Comparison of ENCODE assay signal across 2 cellular contexts in genomic region chr3:248841-249520, GRCh38.
TF ChIP-seq lines count a peak whose summit lies in the region.

No MANE protein-coding gene starts in this region.

TF ChIP-seq in GM23338, 12 proteins besides CTCF, POLR2A, EP300 and RAD21 (continued from another document):
- TF ChIP-seq, protein P1, sequence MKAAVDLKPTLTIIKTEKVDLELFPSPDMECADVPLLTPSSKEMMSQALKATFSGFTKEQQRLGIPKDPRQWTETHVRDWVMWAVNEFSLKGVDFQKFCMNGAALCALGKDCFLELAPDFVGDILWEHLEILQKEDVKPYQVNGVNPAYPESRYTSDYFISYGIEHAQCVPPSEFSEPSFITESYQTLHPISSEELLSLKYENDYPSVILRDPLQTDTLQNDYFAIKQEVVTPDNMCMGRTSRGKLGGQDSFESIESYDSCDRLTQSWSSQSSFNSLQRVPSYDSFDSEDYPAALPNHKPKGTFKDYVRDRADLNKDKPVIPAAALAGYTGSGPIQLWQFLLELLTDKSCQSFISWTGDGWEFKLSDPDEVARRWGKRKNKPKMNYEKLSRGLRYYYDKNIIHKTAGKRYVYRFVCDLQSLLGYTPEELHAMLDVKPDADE (IDR thresholded peaks at IDR 0.05) = no peak
- TF ChIP-seq POLR2AphosphoS5 (IDR thresholded peaks at IDR 0.05; ENCODE audit: low read depth) = no peak
- TF ChIP-seq CREB1 (CRISPR knock-in tag; IDR thresholded peaks at IDR 0.05; ENCODE audit: low read depth) = no peak
- no peak for TF ChIP-seq STAT1 (IDR thresholded peaks at IDR 0.05; ENCODE audit: unreplicated experiment)
- no peak for TF ChIP-seq ZNF331 (CRISPR knock-in tag; IDR thresholded peaks at IDR 0.05; ENCODE audit: low read depth)
- TF ChIP-seq JUNB (IDR thresholded peaks at IDR 0.05; ENCODE audit: unreplicated experiment) = no peak
- no peak for TF ChIP-seq NANOG (IDR thresholded peaks at IDR 0.05; ENCODE audit: borderline replicate concordance)
TF ChIP-seq in GM23338: peak in this region for 0.

TF ChIP-seq in neural cell, 6 proteins besides CTCF, POLR2A, EP300 and RAD21 (continued from another document):
- TF ChIP-seq, protein P2, sequence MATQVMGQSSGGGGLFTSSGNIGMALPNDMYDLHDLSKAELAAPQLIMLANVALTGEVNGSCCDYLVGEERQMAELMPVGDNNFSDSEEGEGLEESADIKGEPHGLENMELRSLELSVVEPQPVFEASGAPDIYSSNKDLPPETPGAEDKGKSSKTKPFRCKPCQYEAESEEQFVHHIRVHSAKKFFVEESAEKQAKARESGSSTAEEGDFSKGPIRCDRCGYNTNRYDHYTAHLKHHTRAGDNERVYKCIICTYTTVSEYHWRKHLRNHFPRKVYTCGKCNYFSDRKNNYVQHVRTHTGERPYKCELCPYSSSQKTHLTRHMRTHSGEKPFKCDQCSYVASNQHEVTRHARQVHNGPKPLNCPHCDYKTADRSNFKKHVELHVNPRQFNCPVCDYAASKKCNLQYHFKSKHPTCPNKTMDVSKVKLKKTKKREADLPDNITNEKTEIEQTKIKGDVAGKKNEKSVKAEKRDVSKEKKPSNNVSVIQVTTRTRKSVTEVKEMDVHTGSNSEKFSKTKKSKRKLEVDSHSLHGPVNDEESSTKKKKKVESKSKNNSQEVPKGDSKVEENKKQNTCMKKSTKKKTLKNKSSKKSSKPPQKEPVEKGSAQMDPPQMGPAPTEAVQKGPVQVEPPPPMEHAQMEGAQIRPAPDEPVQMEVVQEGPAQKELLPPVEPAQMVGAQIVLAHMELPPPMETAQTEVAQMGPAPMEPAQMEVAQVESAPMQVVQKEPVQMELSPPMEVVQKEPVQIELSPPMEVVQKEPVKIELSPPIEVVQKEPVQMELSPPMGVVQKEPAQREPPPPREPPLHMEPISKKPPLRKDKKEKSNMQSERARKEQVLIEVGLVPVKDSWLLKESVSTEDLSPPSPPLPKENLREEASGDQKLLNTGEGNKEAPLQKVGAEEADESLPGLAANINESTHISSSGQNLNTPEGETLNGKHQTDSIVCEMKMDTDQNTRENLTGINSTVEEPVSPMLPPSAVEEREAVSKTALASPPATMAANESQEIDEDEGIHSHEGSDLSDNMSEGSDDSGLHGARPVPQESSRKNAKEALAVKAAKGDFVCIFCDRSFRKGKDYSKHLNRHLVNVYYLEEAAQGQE (IDR thresholded peaks at IDR 0.05; ENCODE audit: borderline replicate concordance) = no peak
- TF ChIP-seq EZH2 (IDR thresholded peaks at IDR 0.05; ENCODE audit: borderline replicate concordance, insufficient read depth, low read length, poor library complexity, severe bottlenecking) (no peak), SMC3 (conservative IDR thresholded peaks at IDR 0.05; ENCODE audit: poor library complexity) (no peak)
